Comparison of ENCODE assay signal across 9 cellular contexts in genomic region chr2:24077879-24078278, GRCh38. TPM values are rescaled to one million over a fixed set of nuclear protein-coding genes. Genes with fewer than 3 reads are reported as not detected.
A peak's percentile ranks its signal among the peaks of the same experiment; 100 is the strongest.
DNase-seq lines count a peak whose midpoint lies in the region; ATAC-seq and TF ChIP-seq lines count a peak whose summit lies in the region.
"Had no signal": no experiment of that assay in that cellular context is flagged by ENCODE, and none has a peak within 500 bp of the region (broad histone marks: within the 10 kb centered on the region; RNA-seq: fewer than 3 reads in every experiment).

No MANE protein-coding gene starts in this region.

- peaks cover 3% of the 10 kb centered on the region in 2 donors for H3K36me3 Mint-ChIP-seq in activated T-cell treated with anti-CD3 and anti-CD28 coated beads, Interleukin-2, amount 50 U/mL, for 72 hours (ENCODE audit: insufficient read depth in 2 of 2)

- ATAC-seq in activated T-cell treated with anti-CD3 and anti-CD28 coated beads, Interleukin-2, amount 50 U/mL, for 72 hours (replicated peaks in 1 of 2), result no peak
- ATAC-seq in stimulated activated naive CD8-positive, alpha-beta T cell treated with anti-CD3 and anti-CD28 coated beads, Interleukin-15, amount 100 ng/mL, for 72 hours, result no peak
- no peak for ATAC-seq in GM19328 (IDR thresholded peaks at IDR 0.05; ENCODE audit: unreplicated experiment)
- no peak for ATAC-seq in omental fat pad (ENCODE audit: low FRiP score)

- H3K27ac ChIP-seq in HUES6 (ENCODE audit: low read depth, low read length) (no peak overlapping the region), hepatocyte (peak overlapping the region; percentile 95)

- no peaks in the 10 kb centered on the region for H3K27me3 Mint-ChIP-seq in activated T-cell treated with anti-CD3 and anti-CD28 coated beads, Interleukin-2, amount 50 U/mL, for 72 hours (ENCODE audit: low read depth)
- H3K27me3 Mint-ChIP-seq in stimulated activated naive CD8-positive, alpha-beta T cell treated with anti-CD3 and anti-CD28 coated beads, Interleukin-15, amount 100 ng/mL, for 72 hours, result no peaks in the 10 kb centered on the region

- no peaks in the 10 kb centered on the region for H4K20me1 ChIP-seq in hepatocyte (ENCODE audit: insufficient read depth, poor library complexity, severe bottlenecking)

- H3K9me3 Mint-ChIP-seq in activated T-cell treated with anti-CD3 and anti-CD28 coated beads, Interleukin-2, amount 50 U/mL, for 72 hours, result no peaks in the 10 kb centered on the region
- no peaks in the 10 kb centered on the region for H3K9me3 Mint-ChIP-seq in stimulated activated naive CD8-positive, alpha-beta T cell treated with anti-CD3 and anti-CD28 coated beads, Interleukin-15, amount 100 ng/mL, for 72 hours

- peaks cover 30% of the 10 kb centered on the region for H3K36me3 ChIP-seq in HUES6 (ENCODE audit: control insufficient read depth, insufficient read depth, low read length)
- no peaks in the 10 kb centered on the region for H3K36me3 ChIP-seq in hepatocyte (replicated peaks; ENCODE audit: insufficient read depth, low read depth)

- peak overlapping the region; percentile 62 for H3K9ac ChIP-seq in HUES6 (ENCODE audit: low read length)

- H3K4me3 ChIP-seq in HUES6 (ENCODE audit: low read depth, low read length), result peak overlapping the region; percentile 83
- peak overlapping the region; percentile 40 for H3K4me3 ChIP-seq in hepatocyte

- H3K4me3 Mint-ChIP-seq in activated T-cell treated with anti-CD3 and anti-CD28 coated beads, Interleukin-2, amount 50 U/mL, for 72 hours, result peak overlapping the region; percentile 89 to 98
- peak overlapping the region; percentile 92 to 97 for H3K4me3 Mint-ChIP-seq in stimulated activated naive CD8-positive, alpha-beta T cell treated with anti-CD3 and anti-CD28 coated beads, Interleukin-15, amount 100 ng/mL, for 72 hours

- H3K4me1 ChIP-seq in HUES6 (ENCODE audit: control insufficient read depth, insufficient read depth, low read length), result peaks cover 6% of the 10 kb centered on the region
- peaks cover 16% of the 10 kb centered on the region for H3K4me1 ChIP-seq in hepatocyte (ENCODE audit: insufficient read depth)

- peak overlapping the region; percentile 82 for H3K4me2 ChIP-seq in hepatocyte

- peaks cover 34% of the 10 kb centered on the region for H3K4me1 Mint-ChIP-seq in activated T-cell treated with anti-CD3 and anti-CD28 coated beads, Interleukin-2, amount 50 U/mL, for 72 hours (ENCODE audit: low read depth)
- H3K4me1 Mint-ChIP-seq in stimulated activated naive CD8-positive, alpha-beta T cell treated with anti-CD3 and anti-CD28 coated beads, Interleukin-15, amount 100 ng/mL, for 72 hours, result peaks cover 37% of the 10 kb centered on the region

- TF ChIP-seq CTCF in hepatocyte (IDR thresholded peaks at IDR 0.05; ENCODE audit: poor library complexity) (no peak), omental fat pad (IDR thresholded peaks at IDR 0.05) (no peak)

- H3K79me2 ChIP-seq in hepatocyte, result peaks cover 36% of the 10 kb centered on the region

- peak overlapping the region; percentile 60 for H3K27ac Mint-ChIP-seq in activated T-cell treated with anti-CD3 and anti-CD28 coated beads, Interleukin-2, amount 50 U/mL, for 72 hours
- H3K27ac Mint-ChIP-seq in stimulated activated naive CD8-positive, alpha-beta T cell treated with anti-CD3 and anti-CD28 coated beads, Interleukin-15, amount 100 ng/mL, for 72 hours, result peak overlapping the region in 1 of 2 donors; percentile 81

- 62% methylated on average over 2 of the region's 2 CpGs for WGBS in hepatocyte (ENCODE audit: low lambda C conversion rate, missing lambda C conversion rate)

- no peaks in the 10 kb centered on the region for H3K9me2 ChIP-seq in hepatocyte (replicated peaks; ENCODE audit: insufficient read depth)

- no peaks in the 10 kb centered on the region for H3K27me3 ChIP-seq in HUES6 (ENCODE audit: control insufficient read depth, insufficient read depth, low read length)
- no peaks in the 10 kb centered on the region for H3K27me3 ChIP-seq in hepatocyte

- DNase-seq in activated T-cell treated with anti-CD3 and anti-CD28 coated beads, Interleukin-2, amount 50 U/mL, for 72 hours, result no peak
- DNase-seq in hepatocyte (ENCODE audit: low spot score), result no peak
- DNase-seq in stimulated activated naive CD8-positive, alpha-beta T cell treated with anti-CD3 and anti-CD28 coated beads, Interleukin-15, amount 100 ng/mL, for 72 hours, result no peak
- DNase-seq in ureter (ENCODE audit: low spot score), result no peak
- no peak for DNase-seq in omental fat pad (ENCODE audit: low spot score)
- DNase-seq: activated effector memory CD4-positive, alpha-beta T cell treated with anti-CD3 and anti-CD28 coated beads, Interleukin-2, amount 50 U/mL, for 16 hours; NCI-H1105 had no signal

- peak overlapping the region; percentile 69 for H2AFZ ChIP-seq in hepatocyte

- no peaks in the 10 kb centered on the region for H3K9me3 ChIP-seq in HUES6 (ENCODE audit: control insufficient read depth, insufficient read depth, low read depth, low read length)
- no peaks in the 10 kb centered on the region for H3K9me3 ChIP-seq in hepatocyte (ENCODE audit: low read depth)

RNA-seq across cellular contexts. Expression of gene SF3B6, which starts 1.8 kb away (rescaled TPM):
- 100 to 1,000 TPM; 110 to 115 TPM for total RNA-seq in activated T-cell treated with anti-CD3 and anti-CD28 coated beads, Interleukin-2, amount 50 U/mL, for 72 hours
- total RNA-seq in hepatocyte, result 131 and 158 TPM in 2 replicates
- polyA plus RNA-seq in hepatocyte, result 170 and 174 TPM in 2 replicates
- 70.5 TPM for total RNA-seq in ureter
- total RNA-seq in omental fat pad, result 10 to 100 TPM; 80.8 to 91.4 (median 89.2) TPM

RNA-seq across cellular contexts. Expression of gene TP53I3, which starts 6.8 kb away (rescaled TPM):
- total RNA-seq in activated T-cell treated with anti-CD3 and anti-CD28 coated beads, Interleukin-2, amount 50 U/mL, for 72 hours, result 1 to 10 TPM; 1.8 to 4.0 TPM
- total RNA-seq in hepatocyte, result 29.8 and 31.9 TPM in 2 replicates
- 52.9 and 56.2 TPM in 2 replicates for polyA plus RNA-seq in hepatocyte
- 30.5 TPM for total RNA-seq in ureter
- total RNA-seq in omental fat pad, result 10 to 100 TPM; 11.3 to 44.9 (median 17.2) TPM

RNA-seq across cellular contexts. Expression of gene FKBP1B, which starts 28.3 kb away (rescaled TPM):
- 1 to 10 TPM; 2.2 to 4.2 TPM for total RNA-seq in activated T-cell treated with anti-CD3 and anti-CD28 coated beads, Interleukin-2, amount 50 U/mL, for 72 hours
- total RNA-seq in hepatocyte (20.2 and 24.4 TPM in 2 replicates), ureter (4.1 TPM), omental fat pad (1 to 10 TPM; 4.5 to 9.6 (median 5.4) TPM)
- polyA plus RNA-seq in hepatocyte, result 36.3 and 37.2 TPM in 2 replicates

RNA-seq across cellular contexts. Expression of gene WDCP, which starts 30.7 kb away (rescaled TPM):
- total RNA-seq in activated T-cell treated with anti-CD3 and anti-CD28 coated beads, Interleukin-2, amount 50 U/mL, for 72 hours, result 10 to 100 TPM; 14.9 to 17.7 TPM
- total RNA-seq in hepatocyte (6.0 and 6.8 TPM in 2 replicates), ureter (13.6 TPM), omental fat pad (1 to 10 TPM; 3.7 to 7.2 (median 4.1) TPM)
- 1.4 and 2.4 TPM in 2 replicates for polyA plus RNA-seq in hepatocyte

RNA-seq across cellular contexts. Expression of gene PFN4, which starts 45.3 kb away (rescaled TPM):
- total RNA-seq in activated T-cell treated with anti-CD3 and anti-CD28 coated beads, Interleukin-2, amount 50 U/mL, for 72 hours, result under 1 TPM; 0.29 to 0.72 TPM
- total RNA-seq in hepatocyte (0.24 and 1.2 TPM in 2 replicates), ureter (1.2 TPM), omental fat pad (under 1 TPM in 1 of 4 donors, not detected in 3; 0.84 TPM)
- 0.75 and 1.7 TPM in 2 replicates for polyA plus RNA-seq in hepatocyte
